ENCODE assay signal across 13 cellular contexts in genomic region chr10:110032801-110033723, GRCh38. TPM values are rescaled to one million over a fixed set of nuclear protein-coding genes. Genes with fewer than 3 reads are reported as not detected.
DNase-seq lines count a peak whose midpoint lies in the region; ATAC-seq and TF ChIP-seq lines count a peak whose summit lies in the region.
"Had no signal": no experiment of that assay in that cellular context is flagged by ENCODE, and none has a peak within 500 bp of the region (broad histone marks: within the 10 kb centered on the region; RNA-seq: fewer than 3 reads in every experiment).

No MANE protein-coding gene starts in this region.

- no peak for TF ChIP-seq CTCF in HEK293 (tag by site-specific recombination; IDR thresholded peaks at IDR 0.05)
- no peak for TF ChIP-seq CTCF in ascending aorta (IDR thresholded peaks at IDR 0.05)
- no peak for TF ChIP-seq CTCF in right atrium auricular region (IDR thresholded peaks at IDR 0.05)
- TF ChIP-seq CTCF in GM13977 (IDR thresholded peaks at IDR 0.05; ENCODE audit: extremely low read depth, insufficient read depth, missing control alignments), result no peak
- TF ChIP-seq CTCF in nephron progenitor cell (IDR thresholded peaks at IDR 0.05), result no peak

- in situ Hi-C loops in GM13977 (cut with MboI; ENCODE audit: low pct_unique_long_range_greater_than_20kb, low sequenced_read_pairs, unreplicated experiment), result no loop called here

- POLR2A ChIA-PET in HEK293 (lab: Yijun Ruan, JAX), result no interaction called here

- H3K27me3 ChIP-seq in ascending aorta, result no peaks in the 10 kb centered on the region
- no peaks in the 10 kb centered on the region for H3K27me3 ChIP-seq in right atrium auricular region

- DNase-seq in ascending aorta (ENCODE audit: low spot score in 2 of 2) (no peak), right atrium auricular region (ENCODE audit: low spot score) (no peak), renal cortical epithelial cell (ENCODE audit: low read depth) (peak; percentile 25), GM13977 (ENCODE audit: low spot score) (no peak), nephron progenitor cell (no peak)
- DNase-seq: activated CD8-positive, alpha-beta memory T cell treated with anti-CD3 and anti-CD28 coated beads, Interleukin-2, amount 10 ng/mL, durations not matched to agents 7 days and 5 days; amniotic stem cell; NCI-H187; NK-92 treated with Interleukin-12 subunit alpha and Interleukin-12 subunit beta, amount 100 ng/mL, for 24 hours; stimulated activated naive CD8-positive, alpha-beta T cell treated with anti-CD3 and anti-CD28 coated beads, Interleukin-15, amount 100 ng/mL, for 72 hours had no signal

- no peak overlapping the region for H3K4me3 ChIP-seq in HEK293 (ENCODE audit: low read depth, low read length)
- H3K4me3 ChIP-seq in ascending aorta, result peak overlapping the region in 1 of 2 donors; percentile 2
- H3K4me3 ChIP-seq in right atrium auricular region, result no peak overlapping the region

- H3K36me3 ChIP-seq in HEK293 (ENCODE audit: control insufficient read depth in 2 of 2, insufficient read depth in 1 of 2, low read length in 2 of 2), result no peaks in the 10 kb centered on the region
- no peaks in the 10 kb centered on the region for H3K36me3 ChIP-seq in ascending aorta
- H3K36me3 ChIP-seq in right atrium auricular region, result no peaks in the 10 kb centered on the region

- H3K36me3 Mint-ChIP-seq in nephron progenitor cell (ENCODE audit: low read depth), result peaks cover under 1% of the 10 kb centered on the region
- H3K36me3 Mint-ChIP-seq: memory B cell had no signal

- H3K27ac ChIP-seq in HEK293 (ENCODE audit: extremely low read depth, low read depth, low read length), result no peak overlapping the region
- H3K27ac ChIP-seq in ascending aorta, result peak overlapping the region; percentile 48 to 51
- H3K27ac ChIP-seq in right atrium auricular region, result peak overlapping the region; percentile 25 to 62

- no peaks in the 10 kb centered on the region for H3K27me3 Mint-ChIP-seq in nephron progenitor cell (ENCODE audit: low read depth, poor library complexity)
- H3K27me3 Mint-ChIP-seq: activated CD8-positive, alpha-beta memory T cell treated with anti-CD3 and anti-CD28 coated beads, Interleukin-2, amount 10 ng/mL, durations not matched to agents 7 days and 5 days; memory B cell; stimulated activated naive CD8-positive, alpha-beta T cell treated with anti-CD3 and anti-CD28 coated beads, Interleukin-15, amount 100 ng/mL, for 72 hours had no signal

- H3K9me3 ChIP-seq in HEK293 (ENCODE audit: control insufficient read depth, insufficient read depth, low read depth, low read length) (no peaks in the 10 kb centered on the region), ascending aorta (no peaks in the 10 kb centered on the region), right atrium auricular region (no peaks in the 10 kb centered on the region)

- intact Hi-C loops in ascending aorta (cut with DNase I), result no loop called here

- CTCF ChIA-PET in HEK293 (lab: Yijun Ruan, JAX), result interaction anchor here (0.5 kb wide), 1 partner anchor 18 kb away, joined by 3 read pairs; no protein-coding TSS in a partner anchor

- no peak overlapping the region for H3K27ac Mint-ChIP-seq in nephron progenitor cell
- H3K27ac Mint-ChIP-seq: activated CD8-positive, alpha-beta memory T cell treated with anti-CD3 and anti-CD28 coated beads, Interleukin-2, amount 10 ng/mL, durations not matched to agents 7 days and 5 days; stimulated activated naive CD8-positive, alpha-beta T cell treated with anti-CD3 and anti-CD28 coated beads, Interleukin-15, amount 100 ng/mL, for 72 hours had no signal

- H3K4me1 Mint-ChIP-seq in nephron progenitor cell, result peaks cover 14% of the 10 kb centered on the region

- no peak for ATAC-seq in HG03108 (IDR thresholded peaks at IDR 0.05; ENCODE audit: unreplicated experiment)
- ATAC-seq: activated CD8-positive, alpha-beta memory T cell treated with anti-CD3 and anti-CD28 coated beads, Interleukin-2, amount 10 ng/mL, durations not matched to agents 7 days and 5 days; stimulated activated naive CD8-positive, alpha-beta T cell treated with anti-CD3 and anti-CD28 coated beads, Interleukin-15, amount 100 ng/mL, for 72 hours had no signal

- H3K4me1 ChIP-seq in HEK293 (ENCODE audit: control insufficient read depth, insufficient read depth, low read length), result peaks cover 23% of the 10 kb centered on the region
- H3K4me1 ChIP-seq in ascending aorta, result peaks cover 0 to 28% of the 10 kb centered on the region in 2 donors
- peaks cover 0 to 37% of the 10 kb centered on the region in 2 donors for H3K4me1 ChIP-seq in right atrium auricular region

- no peaks in the 10 kb centered on the region for H3K9me3 Mint-ChIP-seq in nephron progenitor cell
- H3K9me3 Mint-ChIP-seq: memory B cell; stimulated activated naive CD8-positive, alpha-beta T cell treated with anti-CD3 and anti-CD28 coated beads, Interleukin-15, amount 100 ng/mL, for 72 hours had no signal

- no peak overlapping the region for H3K4me3 Mint-ChIP-seq in nephron progenitor cell
- H3K4me3 Mint-ChIP-seq: activated CD8-positive, alpha-beta memory T cell treated with anti-CD3 and anti-CD28 coated beads, Interleukin-2, amount 10 ng/mL, durations not matched to agents 7 days and 5 days; memory B cell; stimulated activated naive CD8-positive, alpha-beta T cell treated with anti-CD3 and anti-CD28 coated beads, Interleukin-15, amount 100 ng/mL, for 72 hours had no signal

TF ChIP-seq in HEK293, 187 proteins besides CTCF, POLR2A, EP300 and RAD21:
- no peak for TF ChIP-seq ZNF221 (tag by site-specific recombination; IDR thresholded peaks at IDR 0.05; ENCODE audit: borderline replicate concordance)
- TF ChIP-seq PBX3 (CRISPR knock-in tag; IDR thresholded peaks at IDR 0.05), result no peak
- TF ChIP-seq HOXD13 (CRISPR knock-in tag; IDR thresholded peaks at IDR 0.05; ENCODE audit: borderline replicate concordance), result no peak
- TF ChIP-seq, protein P1, sequence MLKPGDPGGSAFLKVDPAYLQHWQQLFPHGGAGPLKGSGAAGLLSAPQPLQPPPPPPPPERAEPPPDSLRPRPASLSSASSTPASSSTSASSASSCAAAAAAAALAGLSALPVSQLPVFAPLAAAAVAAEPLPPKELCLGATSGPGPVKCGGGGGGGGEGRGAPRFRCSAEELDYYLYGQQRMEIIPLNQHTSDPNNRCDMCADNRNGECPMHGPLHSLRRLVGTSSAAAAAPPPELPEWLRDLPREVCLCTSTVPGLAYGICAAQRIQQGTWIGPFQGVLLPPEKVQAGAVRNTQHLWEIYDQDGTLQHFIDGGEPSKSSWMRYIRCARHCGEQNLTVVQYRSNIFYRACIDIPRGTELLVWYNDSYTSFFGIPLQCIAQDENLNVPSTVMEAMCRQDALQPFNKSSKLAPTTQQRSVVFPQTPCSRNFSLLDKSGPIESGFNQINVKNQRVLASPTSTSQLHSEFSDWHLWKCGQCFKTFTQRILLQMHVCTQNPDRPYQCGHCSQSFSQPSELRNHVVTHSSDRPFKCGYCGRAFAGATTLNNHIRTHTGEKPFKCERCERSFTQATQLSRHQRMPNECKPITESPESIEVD (tag by site-specific recombination; IDR thresholded peaks at IDR 0.05), result peak; percentile 83

RNA-seq across cellular contexts. Expression of gene ADD3, which starts 25.3 kb away (rescaled TPM):
- total RNA-seq in ascending aorta (93.0 TPM), right atrium auricular region (100 to 1,000 TPM; 158 to 377 TPM), renal cortical epithelial cell (152 and 341 TPM in 2 replicates)
